In genomic region chr3:48715179-48715800, GRCh38 we compare ENCODE assay signal across 8 cellular contexts. TPM values are rescaled to one million over a fixed set of nuclear protein-coding genes. Genes with fewer than 3 reads are reported as not detected.
DNase-seq lines count a peak whose midpoint lies in the region; ATAC-seq lines count a peak whose summit lies in the region.

No MANE protein-coding gene starts in this region.

- ATAC-seq in HG02970 (IDR thresholded peaks at IDR 0.05; ENCODE audit: low FRiP score, unreplicated experiment) (no peak), HG03460 (IDR thresholded peaks at IDR 0.05; ENCODE audit: unreplicated experiment) (no peak), HG03039 (IDR thresholded peaks at IDR 0.05; ENCODE audit: unreplicated experiment) (no peak)

- DNase-seq in A172 (ENCODE audit: low spot score) (peak; percentile 38), HCEC 1CT (peak; percentile 25), kidney glomerular epithelial cell (lab: John Stamatoyannopoulos, UW) (peak; percentile 52)
- DNase-seq in stimulated activated CD4-positive, alpha-beta T cell treated with anti-CD3 and anti-CD28 coated beads, Interleukin-4, amount 100 ng/mL, for 24 hours, result no peak

- H3K27ac ChIP-seq in angular gyrus (ENCODE audit: low read depth, low read length), result peak overlapping the region; percentile 1

RNA-seq across cellular contexts. Expression of gene IP6K2, which starts 1.7 kb away (rescaled TPM):
- total RNA-seq in A172 (2014; rRNA removed; shearing (Covaris generic)), result 64.1 and 73.4 TPM in 2 replicates

RNA-seq across cellular contexts. Expression of gene NCKIPSD, which starts 29.6 kb away (rescaled TPM):
- total RNA-seq in A172 (2014; rRNA removed; shearing (Covaris generic)), result 23.6 and 37.7 TPM in 2 replicates

RNA-seq across cellular contexts. Expression of gene CELSR3, which starts 52.6 kb away (rescaled TPM):
- total RNA-seq in A172 (2014; rRNA removed; shearing (Covaris generic)), result 4.9 and 5.8 TPM in 2 replicates
